ENCODE assay signal across 29 cellular contexts in genomic region chr1:11569954-11570353, GRCh38.
"Had no signal": no experiment of that assay in that cellular context is flagged by ENCODE, and none has a peak within 500 bp of the region (broad histone marks: within the 10 kb centered on the region; RNA-seq: fewer than 3 reads in every experiment).

No MANE protein-coding gene starts in this region.

- ATAC-seq: activated CD8-positive, alpha-beta memory T cell treated with anti-CD3 and anti-CD28 coated beads, Interleukin-2, amount 10 ng/mL, durations not matched to agents 7 days and 5 days; activated naive CD8-positive, alpha-beta T cell treated with anti-CD3 and anti-CD28 coated beads, Interleukin-2, amount 50 U/mL, for 24 hours; Panc1; Right ventricle myocardium inferior; SK-N-SH treated with all-trans-retinoic acid at 6 μM for 48 hours; T-cell had no signal

- DNase-seq: activated CD4-positive, alpha-beta memory T cell treated with anti-CD3 and anti-CD28 coated beads, Interleukin-2, amount 10 ng/mL, durations not matched to agents 7 days and 5 days; activated CD4-positive, alpha-beta T cell treated with anti-CD3 and anti-CD28 coated beads for 1 hour; activated CD4-positive, alpha-beta T cell treated with anti-CD3 and anti-CD28 coated beads for 48 hours; activated CD4-positive, CD25-positive, alpha-beta regulatory T cell; activated CD8-positive, alpha-beta memory T cell treated with anti-CD3 and anti-CD28 coated beads for 24 hours; activated CD8-positive, alpha-beta memory T cell treated with anti-CD3 and anti-CD28 coated beads, Interleukin-2, amount 10 ng/mL, durations not matched to agents 7 days and 5 days; activated CD8-positive, alpha-beta memory T cell treated with anti-CD3 and anti-CD28 coated beads, Interleukin-2, amount 50 U/mL, for 48 hours; activated effector memory CD4-positive, alpha-beta T cell treated with Interleukin-2 at 50 U/mL for 16 hours; activated naive CD4-positive, alpha-beta T cell treated with anti-CD3 and anti-CD28 coated beads, Interleukin-2, amount 10 ng/mL, durations not matched to agents 7 days and 5 days; activated naive CD8-positive, alpha-beta T cell treated with anti-CD3 and anti-CD28 coated beads, Interleukin-2, amount 50 U/mL, for 24 hours; activated T-cell treated with anti-CD3 and anti-CD28 coated beads, Interleukin-2, amount 50 U/mL, for 48 hours; anterior cingulate cortex; caudate nucleus; NCI-H1048; NCI-H1105 treated with DMSO at 0.1 percent for 48 hours; NCI-H1436; NCI-H1694; NCI-H1930; NCI-H2081 treated with DMSO at 0.1 percent for 48 hours; NCI-H226; NCI-H524 treated with DMSO at 0.1 percent for 48 hours; SIG-M5; T-cell; T-helper 2 cell; T-helper 9 cell; WERI-Rb-1 had no signal

- H3K27ac ChIP-seq: WERI-Rb-1 had no signal
